In the genomic region with DNA sequence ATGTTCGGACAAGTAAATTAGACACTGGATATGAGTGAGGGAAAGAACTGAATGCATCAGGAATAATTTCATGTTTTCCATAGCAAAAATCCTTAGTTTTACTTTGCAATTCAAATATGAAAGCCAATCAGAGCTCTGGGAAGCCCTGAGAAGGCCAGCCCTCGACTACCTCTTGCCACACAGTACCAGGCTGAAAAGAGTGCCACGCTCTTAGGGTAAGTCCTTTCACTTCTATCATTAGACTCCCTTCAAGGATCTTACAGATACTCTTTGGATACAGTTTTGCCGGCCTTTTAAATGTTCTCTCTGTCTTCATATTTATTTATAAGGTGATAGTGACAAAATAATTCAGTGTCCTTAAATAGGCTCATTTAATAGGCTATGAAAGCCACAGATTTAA, we compare ENCODE assay signal across 1 cellular context.
TF ChIP-seq lines count a peak whose summit lies in the region.

No MANE protein-coding gene starts in this region.

TF ChIP-seq in WTC11, 78 proteins besides CTCF, POLR2A, EP300 and RAD21 (continued from another document):
- TF ChIP-seq AFF4 (CRISPR knock-in tag; IDR thresholded peaks at IDR 0.05; ENCODE audit: borderline replicate concordance) = no peak
